22 cellular contexts compared by ENCODE assay signal in genomic region chr20:64129146-64129782, GRCh38. TPM values are rescaled to one million over a fixed set of nuclear protein-coding genes. Genes with fewer than 3 reads are reported as not detected.
DNase-seq lines count a peak whose midpoint lies in the region; ATAC-seq, FAIRE-seq and TF ChIP-seq lines count a peak whose summit lies in the region.
"Had no signal": no experiment of that assay in that cellular context is flagged by ENCODE, and none has a peak within 500 bp of the region (broad histone marks: within the 10 kb centered on the region; RNA-seq: fewer than 3 reads in every experiment).

No MANE protein-coding gene starts in this region.

- no peaks in the 10 kb centered on the region for H3K27me3 ChIP-seq in aorta (ENCODE audit: control insufficient read depth in 1 of 2, insufficient read depth in 2 of 2, low read length in 1 of 2)

- H3K4me1 ChIP-seq in kidney (ENCODE audit: control insufficient read depth in 1 of 2, insufficient read depth in 1 of 2, low read depth in 1 of 2, low read length in 2 of 2) (no peaks in the 10 kb centered on the region), aorta (ENCODE audit: control insufficient read depth in 1 of 2, insufficient read depth in 2 of 2, low read length in 2 of 2) (no peaks in the 10 kb centered on the region)

- H3K27ac ChIP-seq in kidney (ENCODE audit: low read depth in 2 of 2, low read length in 2 of 2): no peak overlapping the region
- H3K27ac ChIP-seq in aorta (ENCODE audit: low read depth in 1 of 2, low read length in 2 of 2): no peak overlapping the region
- H3K27ac ChIP-seq: C4-2B had no signal

- no peak overlapping the region for H3K9ac ChIP-seq in kidney (ENCODE audit: low read length in 2 of 2)

- WGBS in aorta, 2 donors: 77 to 80% methylated on average over 11 of the region's 11 CpGs

- H3K4me3 ChIP-seq in kidney (ENCODE audit: low read length in 2 of 2) (no peak overlapping the region), aorta (ENCODE audit: low read length in 2 of 2) (no peak overlapping the region)

- H3K9me3 ChIP-seq in kidney (ENCODE audit: control insufficient read depth in 1 of 2, low read length in 2 of 2): peaks cover 0 to 2% of the 10 kb centered on the region in 2 donors
- peaks cover 2% of the 10 kb centered on the region for H3K9me3 ChIP-seq in aorta (ENCODE audit: control insufficient read depth, low read length)

- intact Hi-C loops in cardiac septum (cut with DNase I): no loop called here
- intact Hi-C loops in left cardiac atrium (cut with DNase I): no loop called here
- intact Hi-C loops in kidney (cut with DNase I): no loop called here
- intact Hi-C loops in aorta (cut with DNase I): no loop called here

- no peaks in the 10 kb centered on the region for H3K36me3 ChIP-seq in kidney (ENCODE audit: control insufficient read depth in 1 of 2, insufficient read depth in 2 of 2, low read length in 2 of 2)
- H3K36me3 ChIP-seq in aorta (ENCODE audit: control insufficient read depth in 1 of 2, insufficient read depth in 2 of 2, low read length in 1 of 2): no peaks in the 10 kb centered on the region

- ATAC-seq in left cardiac atrium: no peak
- ATAC-seq in omental fat pad (ENCODE audit: low FRiP score): no peak
- no peak for ATAC-seq in aorta (ENCODE audit: low FRiP score)
- ATAC-seq in esophagus mucosa: no peak

- TF ChIP-seq CTCF in kidney (IDR thresholded peaks at IDR 0.05; ENCODE audit: borderline replicate concordance, extremely low read depth, insufficient read depth) (no peak), omental fat pad (IDR thresholded peaks at IDR 0.05) (no peak)

- FAIRE-seq in kidney (lab: Jason Lieb, UNC): no peak
- FAIRE-seq: GM12891, GM18507 had no signal

- DNase-seq in cardiac septum (ENCODE audit: low spot score): peak; percentile 49
- DNase-seq in left cardiac atrium: no peak
- DNase-seq in kidney: peak; percentile 56
- peak; percentile 2 for DNase-seq in omental fat pad (ENCODE audit: low spot score)
- DNase-seq in aorta: peak; percentile 28 to 55
- DNase-seq in NCI-H748 treated with DMSO at 0.1 percent for 48 hours (lab: John Stamatoyannopoulos, UW): no peak
- DNase-seq: DMS 273 treated with DMSO at 0.1 percent for 48 hours; GF-D8; KG1; NCI-H1417 treated with DMSO at 0.1 percent for 48 hours; NCI-H1930; NCI-H2171; NCI-H446; NCI-H69; NK-92 treated with Interleukin-12 subunit alpha and Interleukin-12 subunit beta, amount 100 ng/mL, for 24 hours; OCI-M1 had no signal

RNA-seq across cellular contexts. Expression of gene NPBWR2, which starts 21.9 kb away (rescaled TPM):
- total RNA-seq in cardiac septum: not detected
- total RNA-seq in left cardiac atrium: not detected
- total RNA-seq in kidney: not detected
- not detected for polyA plus RNA-seq in kidney (ENCODE audit: insufficient read depth, low read depth, low replicate concordance)
- not detected for total RNA-seq in omental fat pad
- total RNA-seq in aorta: not detected
- not detected for polyA plus RNA-seq in aorta
- total RNA-seq in esophagus mucosa: not detected
- total RNA-seq: Daoy, RPMI7951 had no signal

RNA-seq across cellular contexts. Expression of gene MYT1, which starts 35.0 kb away (rescaled TPM):
- total RNA-seq in cardiac septum: not detected
- under 1 TPM; 0.21 to 0.34 TPM for total RNA-seq in left cardiac atrium
- not detected for total RNA-seq in kidney
- not detected for polyA plus RNA-seq in kidney (ENCODE audit: insufficient read depth, low read depth, low replicate concordance)
- not detected for total RNA-seq in omental fat pad
- not detected for total RNA-seq in aorta
- polyA plus RNA-seq in aorta: not detected
- not detected for total RNA-seq in esophagus mucosa
- total RNA-seq: Daoy, RPMI7951 had no signal

RNA-seq across cellular contexts. Expression of gene LKAAEAR1, which starts 45.1 kb away (rescaled TPM):
- total RNA-seq in cardiac septum (not detected), left cardiac atrium (under 1 TPM in 1 of 2 donors, not detected in 1; 0.41 TPM), kidney (0.31 TPM), omental fat pad (under 1 TPM in 1 of 4 donors, not detected in 3; 0.65 TPM), aorta (not detected), esophagus mucosa (0.36 TPM)
- polyA plus RNA-seq in kidney (ENCODE audit: insufficient read depth, low read depth, low replicate concordance) (not detected), aorta (not detected)
- total RNA-seq: Daoy had no signal

RNA-seq across cellular contexts. Expression of gene OPRL1, which starts 49.4 kb away (rescaled TPM):
- total RNA-seq in cardiac septum (0.48 TPM), left cardiac atrium (under 1 TPM; 0.71 to 0.97 TPM), kidney (1.2 TPM), omental fat pad (1 to 10 TPM in 3 of 4 donors, under 1 TPM in 1; 0.96 to 4.4 (median 1.4) TPM), aorta (1 to 10 TPM in 1 of 2 donors, under 1 TPM in 1; 0.78 to 2.9 TPM), esophagus mucosa (0.12 TPM)
- polyA plus RNA-seq in kidney (ENCODE audit: insufficient read depth, low read depth, low replicate concordance) (0.39 TPM), aorta (1 to 10 TPM in 1 of 2 donors, under 1 TPM in 1; 0.72 to 1.1 TPM)

RNA-seq across cellular contexts. Expression of gene RGS19, which starts 49.9 kb away (rescaled TPM):
- 3.1 TPM for total RNA-seq in cardiac septum
- total RNA-seq in left cardiac atrium: 1 to 10 TPM; 9.7 to 10.0 TPM
- 20.2 TPM for total RNA-seq in kidney
- 6.8 TPM for polyA plus RNA-seq in kidney (ENCODE audit: insufficient read depth, low read depth, low replicate concordance)
- 10 to 100 TPM; 14.0 to 45.1 (median 29.3) TPM for total RNA-seq in omental fat pad
- total RNA-seq in aorta: 10 to 100 TPM; 19.0 to 20.1 TPM
- 10 to 100 TPM; 10.8 to 23.8 TPM for polyA plus RNA-seq in aorta
- 6.1 TPM for total RNA-seq in esophagus mucosa

Comparison
In these comparisons a context has a peak if more than half of its experiments do, and no peak if none do; other contexts are left out.
1. DNase-seq: peak in cardiac septum (single experiment), kidney (single experiment), omental fat pad (single experiment) and aorta (2 of 2); none in left cardiac atrium (single experiment) and NCI-H748 treated with DMSO at 0.1 percent for 48 hours (single experiment).